ENCODE assay signal across 1 cellular context in the genomic region with DNA sequence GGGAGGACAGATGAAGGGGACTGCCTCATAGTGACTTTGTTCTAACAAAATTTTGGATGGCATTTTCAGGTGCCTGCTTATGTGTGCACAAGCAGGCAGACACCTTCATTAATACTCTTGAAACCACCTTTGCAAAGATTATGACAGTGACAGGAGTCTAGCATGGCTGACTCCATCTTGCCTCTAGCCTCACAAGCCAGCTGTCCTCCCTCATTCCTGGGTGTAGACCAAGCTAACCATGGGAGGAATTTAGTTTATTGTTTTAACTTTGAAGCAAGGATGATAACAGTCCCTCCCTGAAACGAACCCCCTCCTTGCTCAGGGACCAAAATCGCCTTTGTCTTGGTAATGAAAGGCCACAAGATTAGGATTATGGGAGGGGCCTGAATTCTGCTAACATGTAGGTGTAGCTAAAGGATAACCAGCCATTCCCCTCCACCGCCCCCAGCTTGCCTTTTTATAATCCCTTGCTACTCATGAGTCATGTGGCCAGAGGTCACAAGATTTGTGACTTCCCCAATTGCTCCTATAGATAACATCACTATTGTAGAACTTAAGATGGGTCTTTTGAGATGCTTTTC.
TF ChIP-seq lines count a peak whose summit lies in the region.

No MANE protein-coding gene starts in this region.

TF ChIP-seq in K562, 482 proteins besides CTCF, POLR2A, EP300 and RAD21 (continued from another document):
- TF ChIP-seq, protein P1, sequence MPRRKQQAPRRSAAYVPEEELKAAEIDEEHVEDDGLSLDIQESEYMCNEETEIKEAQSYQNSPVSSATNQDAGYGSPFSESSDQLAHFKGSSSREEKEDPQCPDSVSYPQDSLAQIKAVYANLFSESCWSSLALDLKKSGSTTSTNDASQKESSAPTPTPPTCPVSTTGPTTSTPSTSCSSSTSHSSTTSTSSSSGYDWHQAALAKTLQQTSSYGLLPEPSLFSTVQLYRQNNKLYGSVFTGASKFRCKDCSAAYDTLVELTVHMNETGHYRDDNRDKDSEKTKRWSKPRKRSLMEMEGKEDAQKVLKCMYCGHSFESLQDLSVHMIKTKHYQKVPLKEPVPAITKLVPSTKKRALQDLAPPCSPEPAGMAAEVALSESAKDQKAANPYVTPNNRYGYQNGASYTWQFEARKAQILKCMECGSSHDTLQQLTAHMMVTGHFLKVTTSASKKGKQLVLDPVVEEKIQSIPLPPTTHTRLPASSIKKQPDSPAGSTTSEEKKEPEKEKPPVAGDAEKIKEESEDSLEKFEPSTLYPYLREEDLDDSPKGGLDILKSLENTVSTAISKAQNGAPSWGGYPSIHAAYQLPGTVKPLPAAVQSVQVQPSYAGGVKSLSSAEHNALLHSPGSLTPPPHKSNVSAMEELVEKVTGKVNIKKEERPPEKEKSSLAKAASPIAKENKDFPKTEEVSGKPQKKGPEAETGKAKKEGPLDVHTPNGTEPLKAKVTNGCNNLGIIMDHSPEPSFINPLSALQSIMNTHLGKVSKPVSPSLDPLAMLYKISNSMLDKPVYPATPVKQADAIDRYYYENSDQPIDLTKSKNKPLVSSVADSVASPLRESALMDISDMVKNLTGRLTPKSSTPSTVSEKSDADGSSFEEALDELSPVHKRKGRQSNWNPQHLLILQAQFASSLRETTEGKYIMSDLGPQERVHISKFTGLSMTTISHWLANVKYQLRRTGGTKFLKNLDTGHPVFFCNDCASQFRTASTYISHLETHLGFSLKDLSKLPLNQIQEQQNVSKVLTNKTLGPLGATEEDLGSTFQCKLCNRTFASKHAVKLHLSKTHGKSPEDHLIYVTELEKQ (CRISPR knock-in tag; IDR thresholded peaks at IDR 0.05), result peak; percentile 46; the same call in 1 of the 2 replicates
- TF ChIP-seq NONO (IDR thresholded peaks at IDR 0.05; ENCODE audit: low read depth in 2 of 2, low read length in 1 of 2) (no peak), CCAR2 (IDR thresholded peaks at IDR 0.05; ENCODE audit: low read depth, low read length) (no peak), VEZF1 (CRISPR knock-in tag; IDR thresholded peaks at IDR 0.05) (peak; percentile 39; the same call in 1 of the 2 replicates), ZBTB17 (CRISPR knock-in tag; IDR thresholded peaks at IDR 0.05) (peak; percentile 62), ZNF253 (CRISPR knock-in tag; conservative IDR thresholded peaks at IDR 0.05) (no peak), ZNF24 (IDR thresholded peaks at IDR 0.05) (no peak)
